ENCODE assay signal across 28 cellular contexts in the genomic region with DNA sequence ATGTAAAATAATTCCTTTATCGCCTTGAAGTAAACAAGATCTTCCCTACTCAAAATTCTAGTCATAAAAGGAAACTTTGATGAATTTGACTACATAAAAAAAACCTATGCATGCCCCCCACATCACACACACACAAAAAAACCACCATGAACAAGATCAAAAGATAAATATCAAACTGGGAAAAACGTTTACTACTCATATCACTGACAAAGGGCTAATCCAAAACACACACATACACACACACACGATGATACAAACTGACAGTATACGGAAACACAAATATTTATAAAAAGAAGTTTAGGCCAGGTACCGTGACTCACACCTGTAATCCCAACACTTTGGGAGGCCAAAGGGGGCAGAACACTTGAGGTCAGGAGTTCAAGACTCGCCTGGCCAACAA.
"Had no signal": no experiment of that assay in that cellular context is flagged by ENCODE, and none has a peak within 500 bp of the region (broad histone marks: within the 10 kb centered on the region; RNA-seq: fewer than 3 reads in every experiment).

No MANE protein-coding gene starts in this region.

- H3K9me3 ChIP-seq: left lung, lower lobe of right lung, pancreas, prostate gland, tibial nerve, uterus had no signal

- H3K27me3 ChIP-seq: left lung, pancreas, tibial nerve, uterus had no signal

- H3K4me3 Mint-ChIP-seq: immature natural killer cell; nephron; neural crest cell; stimulated activated memory B cell treated with anti-CD40 and anti-IgM and Interleukin-4, amounts not matched to agents 10 μg/mL and 1 μg/mL and 100 μg/mL, for 72 hours; type B pancreatic cell had no signal

- H3K27ac Mint-ChIP-seq: nephron; stimulated activated memory B cell treated with anti-CD40 and anti-IgM and Interleukin-4, amounts not matched to agents 10 μg/mL and 1 μg/mL and 100 μg/mL, for 72 hours; type B pancreatic cell had no signal

- H3K27ac ChIP-seq: left lung, lower lobe of right lung, pancreas, prostate gland, skin epidermis, tibial nerve, uterus had no signal

- DNase-seq: hypothalamus; immature natural killer cell; kidney; left colon; left lung; lower lobe of right lung; mammary epithelial cell; mesenchymal stem cell; nucleus accumbens; pancreas; posterior cingulate gyrus; retina; right cardiac atrium; stimulated activated CD4-positive, alpha-beta T cell treated with anti-CD3 and anti-CD28 coated beads, Interleukin-12 subunit alpha, Interleukin-12 subunit beta, amount 100 ng/mL, for 4 hours; stimulated activated CD4-positive, alpha-beta T cell treated with anti-CD3 and anti-CD28 coated beads, Interleukin-4, amount 100 ng/mL, for 4 hours; stimulated activated CD8-positive, alpha-beta memory T cell treated with anti-CD3 and anti-CD28 coated beads, Interleukin-4, amount 100 ng/mL, for 48 hours; stimulated activated naive CD4-positive, alpha-beta T cell treated with Interleukin-2 at 50 U/mL for 16 hours; substantia nigra; uterus had no signal

- ATAC-seq: left colon; left lung; lower lobe of right lung; naive thymus-derived CD8-positive, alpha-beta T cell; pancreas; right cardiac atrium; sciatic nerve; stimulated activated memory B cell treated with anti-CD40 and anti-IgM and Interleukin-4, amounts not matched to agents 10 μg/mL and 1 μg/mL and 100 μg/mL, for 72 hours had no signal

- H3K27me3 Mint-ChIP-seq: naive thymus-derived CD8-positive, alpha-beta T cell; stimulated activated memory B cell treated with anti-CD40 and anti-IgM and Interleukin-4, amounts not matched to agents 10 μg/mL and 1 μg/mL and 100 μg/mL, for 72 hours; type B pancreatic cell had no signal

- H3K36me3 ChIP-seq: left lung, lower lobe of right lung, pancreas, prostate gland, uterus had no signal

- H3K4me1 ChIP-seq: left lung, lower lobe of right lung, pancreas, prostate gland, tibial nerve, uterus had no signal

- H3K9me3 Mint-ChIP-seq: immature natural killer cell; naive thymus-derived CD8-positive, alpha-beta T cell; nephron; type B pancreatic cell had no signal

- H3K4me3 ChIP-seq: left lung, lower lobe of right lung, pancreas, prostate gland, skin epidermis, tibial nerve, uterus had no signal

- H3K4me1 Mint-ChIP-seq: immature natural killer cell; nephron; neural crest cell; stimulated activated memory B cell treated with anti-CD40 and anti-IgM and Interleukin-4, amounts not matched to agents 10 μg/mL and 1 μg/mL and 100 μg/mL, for 72 hours had no signal
